In the genomic region with DNA sequence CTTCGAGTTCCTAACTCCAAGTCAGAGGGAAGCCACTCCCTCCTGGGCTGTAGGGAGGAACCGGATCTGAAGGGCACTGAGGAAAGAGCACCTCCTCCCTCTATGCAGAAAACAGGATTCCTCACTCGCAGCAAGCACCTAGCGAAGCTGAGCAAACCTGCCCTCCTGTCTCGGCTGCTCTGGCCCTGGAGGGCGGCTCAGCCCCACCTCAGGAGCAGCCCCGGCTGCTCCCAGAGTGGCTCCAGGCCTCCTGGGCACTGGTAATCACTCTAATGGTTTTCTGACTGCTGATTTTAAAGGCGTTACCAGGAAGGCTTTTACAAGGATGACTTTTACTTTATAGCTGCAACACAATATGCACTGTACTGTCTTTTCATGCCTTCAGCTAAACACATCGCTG, we compare ENCODE assay signal across 21 cellular contexts.
DNase-seq lines count a peak whose midpoint lies in the region; ATAC-seq and TF ChIP-seq lines count a peak whose summit lies in the region.
"Had no signal": no experiment of that assay in that cellular context is flagged by ENCODE, and none has a peak within 500 bp of the region (broad histone marks: within the 10 kb centered on the region; RNA-seq: fewer than 3 reads in every experiment).

No MANE protein-coding gene starts in this region.

- ATAC-seq in T-cell (replicated peaks in 1 of 4): no peak
- no peak for ATAC-seq in activated T-helper 17 cell treated with anti-CD3 and anti-CD28 coated beads, Interleukin-2, amount 50 U/mL, for 72 hours (replicated peaks)
- ATAC-seq: esophagus mucosa, HCT116, T-helper 17 cell had no signal

- no peak overlapping the region for H2BK120ac ChIP-seq in mesendoderm (ENCODE audit: low read depth, low read length)

- no peak overlapping the region for H2AK5ac ChIP-seq in mesendoderm (ENCODE audit: low read length)

- H3K36me3 ChIP-seq in H7 (replicated peaks; ENCODE audit: control insufficient read depth, insufficient read depth, low read length) (no peaks in the 10 kb centered on the region), endodermal cell (ENCODE audit: control insufficient read depth, insufficient read depth, low read length) (no peaks in the 10 kb centered on the region), mesendoderm (ENCODE audit: control insufficient read depth, insufficient read depth, low read length) (no peaks in the 10 kb centered on the region)
- H3K36me3 ChIP-seq: sigmoid colon, WERI-Rb-1 had no signal

- H2BK15ac ChIP-seq in mesendoderm (replicated peaks; ENCODE audit: low read depth): no peak overlapping the region

- DNase-seq in H7 (peak; percentile 84), NCI-H2107 (lab: John Stamatoyannopoulos, UW) (peak; percentile 18), endodermal cell (peak; percentile 87), mesendoderm (peak; percentile 88), T1000 (lab: John Stamatoyannopoulos, UW) (no peak), T-cell (no peak)
- DNase-seq in activated naive CD4-positive, alpha-beta T cell treated with anti-CD3 and anti-CD28 coated beads for 36 hours: no peak
- DNase-seq: activated effector memory CD4-positive, alpha-beta T cell treated with Interleukin-2 at 50 U/mL for 16 hours; effector CD8-positive, alpha-beta T cell; KG1; NCI-H2029; NCI-H524; posterior cingulate gyrus; T-helper 17 cell; WERI-Rb-1 had no signal

- H2BK5ac ChIP-seq in mesendoderm (ENCODE audit: low read length): no peak overlapping the region

- H3K4me1 Mint-ChIP-seq in endodermal cell (peaks cover 6% of the 10 kb centered on the region), T-cell (no peaks in the 10 kb centered on the region)
- H3K4me1 Mint-ChIP-seq in activated naive CD4-positive, alpha-beta T cell treated with anti-CD3 and anti-CD28 coated beads for 36 hours (ENCODE audit: low read depth): no peaks in the 10 kb centered on the region
- H3K4me1 Mint-ChIP-seq in activated T-helper 17 cell treated with anti-CD3 and anti-CD28 coated beads, Interleukin-2, amount 50 U/mL, for 72 hours: no peaks in the 10 kb centered on the region
- H3K4me1 Mint-ChIP-seq: nephron, T-helper 17 cell had no signal

- no peak overlapping the region for H3K4ac ChIP-seq in mesendoderm (ENCODE audit: low read depth, low read length)

- H3K27ac ChIP-seq in endodermal cell (ENCODE audit: low read depth, low read length) (no peak overlapping the region), mesendoderm (ENCODE audit: low read depth, low read length) (no peak overlapping the region)
- H3K27ac ChIP-seq: sigmoid colon, WERI-Rb-1 had no signal

- H3K4me3 Mint-ChIP-seq in endodermal cell: no peak overlapping the region
- no peak overlapping the region for H3K4me3 Mint-ChIP-seq in activated naive CD4-positive, alpha-beta T cell treated with anti-CD3 and anti-CD28 coated beads for 36 hours
- no peak overlapping the region for H3K4me3 Mint-ChIP-seq in T-cell
- no peak overlapping the region for H3K4me3 Mint-ChIP-seq in activated T-helper 17 cell treated with anti-CD3 and anti-CD28 coated beads, Interleukin-2, amount 50 U/mL, for 72 hours
- H3K4me3 Mint-ChIP-seq: brain, nephron, T-helper 17 cell had no signal

- no peaks in the 10 kb centered on the region for H3K79me2 ChIP-seq in mesendoderm (ENCODE audit: control insufficient read depth, insufficient read depth, low read length)

- no peaks in the 10 kb centered on the region for H3K4me1 ChIP-seq in endodermal cell (ENCODE audit: control insufficient read depth, insufficient read depth, low read length)
- no peaks in the 10 kb centered on the region for H3K4me1 ChIP-seq in mesendoderm (ENCODE audit: control insufficient read depth, low read depth, low read length)
- H3K4me1 ChIP-seq: sigmoid colon had no signal

- H3K4me3 ChIP-seq in H7 (ENCODE audit: insufficient read depth, low read depth, low read length) (no peak overlapping the region), endodermal cell (ENCODE audit: low read length) (no peak overlapping the region), mesendoderm (ENCODE audit: low read length) (no peak overlapping the region)
- H3K4me3 ChIP-seq: sigmoid colon had no signal

- H3K27me3 Mint-ChIP-seq in endodermal cell (ENCODE audit: insufficient read depth) (peaks cover 32% of the 10 kb centered on the region), T-cell (no peaks in the 10 kb centered on the region)
- no peaks in the 10 kb centered on the region for H3K27me3 Mint-ChIP-seq in activated naive CD4-positive, alpha-beta T cell treated with anti-CD3 and anti-CD28 coated beads for 36 hours (ENCODE audit: low read depth)
- no peaks in the 10 kb centered on the region for H3K27me3 Mint-ChIP-seq in activated T-helper 17 cell treated with anti-CD3 and anti-CD28 coated beads, Interleukin-2, amount 50 U/mL, for 72 hours
- H3K27me3 Mint-ChIP-seq: T-helper 17 cell had no signal

- no peak overlapping the region for H3K9ac ChIP-seq in endodermal cell (ENCODE audit: extremely low read depth, low read length, poor library complexity, severe bottlenecking)
- H3K9ac ChIP-seq in mesendoderm (ENCODE audit: low read length): no peak overlapping the region

- H3K23ac ChIP-seq in mesendoderm (ENCODE audit: low read length): no peak overlapping the region

- intact Hi-C loops in activated naive CD4-positive, alpha-beta T cell treated with anti-CD3 and anti-CD28 coated beads for 36 hours (cut with micrococcal nuclease): no loop called here

- H4K8ac ChIP-seq in mesendoderm (ENCODE audit: low read depth, low read length): no peak overlapping the region

- POLR2A ChIA-PET in T-cell (lab: Charles Lee): no interaction called here

- H3K9me3 ChIP-seq in endodermal cell (ENCODE audit: control insufficient read depth, low read length): no peaks in the 10 kb centered on the region
- H3K9me3 ChIP-seq: sigmoid colon had no signal

- H3K36me3 Mint-ChIP-seq in endodermal cell (ENCODE audit: low read depth) (no peaks in the 10 kb centered on the region), T-cell (no peaks in the 10 kb centered on the region)
- no peaks in the 10 kb centered on the region for H3K36me3 Mint-ChIP-seq in activated naive CD4-positive, alpha-beta T cell treated with anti-CD3 and anti-CD28 coated beads for 36 hours (ENCODE audit: low read depth)
- no peaks in the 10 kb centered on the region for H3K36me3 Mint-ChIP-seq in activated T-helper 17 cell treated with anti-CD3 and anti-CD28 coated beads, Interleukin-2, amount 50 U/mL, for 72 hours (ENCODE audit: low read depth)
- H3K36me3 Mint-ChIP-seq: brain had no signal

- no peaks in the 10 kb centered on the region for H3K79me1 ChIP-seq in mesendoderm (ENCODE audit: low read length)

- no peaks in the 10 kb centered on the region; the same call in 1 of the 2 replicates for H3K27me3 ChIP-seq in H7 (ENCODE audit: control insufficient read depth, insufficient read depth, low read length)
- peaks cover 5% of the 10 kb centered on the region for H3K27me3 ChIP-seq in endodermal cell (ENCODE audit: control insufficient read depth, insufficient read depth, low read length, poor library complexity, severe bottlenecking)
- no peaks in the 10 kb centered on the region for H3K27me3 ChIP-seq in mesendoderm (ENCODE audit: insufficient read depth, low read length, poor library complexity)

- no peak overlapping the region for H3K4me2 ChIP-seq in mesendoderm (ENCODE audit: low read length)

- H3K56ac ChIP-seq in mesendoderm (ENCODE audit: low read length): no peak overlapping the region

- H4K5ac ChIP-seq in mesendoderm (ENCODE audit: low read length): no peak overlapping the region

- CTCF ChIA-PET in activated naive CD4-positive, alpha-beta T cell treated with anti-CD3 and anti-CD28 coated beads for 36 hours (lab: Charles Lee): no interaction called here
- CTCF ChIA-PET in T-cell (lab: Charles Lee): no interaction called here

- no peaks in the 10 kb centered on the region for H3K9me3 Mint-ChIP-seq in endodermal cell
- H3K9me3 Mint-ChIP-seq in activated naive CD4-positive, alpha-beta T cell treated with anti-CD3 and anti-CD28 coated beads for 36 hours: no peaks in the 10 kb centered on the region
- H3K9me3 Mint-ChIP-seq in T-cell: peaks cover 0 to 3% (median 0%) of the 10 kb centered on the region in 3 donors
- no peaks in the 10 kb centered on the region for H3K9me3 Mint-ChIP-seq in activated T-helper 17 cell treated with anti-CD3 and anti-CD28 coated beads, Interleukin-2, amount 50 U/mL, for 72 hours
- H3K9me3 Mint-ChIP-seq: brain, nephron had no signal

- H3K27ac Mint-ChIP-seq in endodermal cell (no peak overlapping the region), T-cell (no peak overlapping the region)
- H3K27ac Mint-ChIP-seq in activated naive CD4-positive, alpha-beta T cell treated with anti-CD3 and anti-CD28 coated beads for 36 hours: no peak overlapping the region
- H3K27ac Mint-ChIP-seq in activated T-helper 17 cell treated with anti-CD3 and anti-CD28 coated beads, Interleukin-2, amount 50 U/mL, for 72 hours: no peak overlapping the region
- H3K27ac Mint-ChIP-seq: nephron, T-helper 17 cell had no signal

- no peak for TF ChIP-seq CTCF in endodermal cell (conservative IDR thresholded peaks at IDR 0.05)

- no peak overlapping the region for H3K18ac ChIP-seq in mesendoderm (ENCODE audit: low read length)

- 38% methylated on average over 7 to 9 of the region's 9 CpGs for WGBS in endodermal cell (ENCODE audit: insufficient coverage in 1 of 2, insufficient read length in 1 of 2), 2 experiments
- no CpG with 5 or more reads among the region's 9 CpGs for WGBS in mesendoderm (ENCODE audit: extremely low coverage, insufficient coverage, low lambda C conversion rate)

Comparison
In these comparisons a context has a peak if more than half of its experiments do, and no peak if none do; other contexts are left out.
1. DNase-seq: peak in H7 (single experiment), NCI-H2107 (single experiment), endodermal cell (single experiment) and mesendoderm (single experiment); none in T1000 (single experiment), activated naive CD4-positive, alpha-beta T cell treated with anti-CD3 and anti-CD28 coated beads for 36 hours (single experiment) and T-cell (0 of 34).